In the genomic region with DNA sequence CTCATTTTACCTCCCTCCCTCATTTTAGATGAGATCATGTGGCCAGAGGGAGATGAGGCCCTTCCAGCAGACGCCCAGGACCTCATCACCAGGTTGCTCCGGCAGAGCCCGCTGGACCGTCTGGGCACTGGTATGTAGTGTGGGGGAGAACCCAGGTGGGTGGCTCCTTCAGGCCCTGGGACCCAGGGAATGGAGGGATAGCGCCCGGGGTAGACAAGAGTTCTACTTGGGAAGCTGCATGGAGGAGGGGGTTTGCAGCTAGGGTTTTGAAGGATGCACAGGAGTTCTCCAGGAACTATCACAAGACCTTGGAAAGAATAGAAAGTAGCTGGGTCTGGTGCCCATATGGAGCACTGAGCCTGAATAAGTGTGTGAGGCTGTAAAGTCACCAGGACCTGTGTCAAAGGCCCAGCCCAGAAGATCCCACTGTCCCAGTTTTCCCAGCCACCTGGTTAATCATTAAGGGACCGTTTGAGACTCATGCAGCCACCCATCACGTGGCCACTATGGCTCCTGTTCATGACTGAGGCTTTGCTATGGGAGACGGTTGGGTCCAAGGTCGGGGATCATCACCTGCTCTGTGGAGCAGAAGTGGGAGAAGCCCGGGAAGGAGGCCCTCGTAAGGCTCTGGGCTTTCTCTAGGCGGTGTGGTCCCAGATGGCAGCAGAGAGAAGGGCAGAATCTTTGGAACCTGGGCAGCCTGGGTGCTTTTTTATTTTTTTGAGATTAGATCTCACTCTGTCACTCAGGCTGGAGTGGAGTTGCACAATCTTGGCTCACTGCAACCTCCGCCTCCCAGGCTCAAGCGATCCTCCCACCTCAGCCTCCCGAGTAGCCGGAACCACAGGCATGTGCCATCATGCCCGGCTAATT, we compare ENCODE assay signal across 21 cellular contexts. TPM values are rescaled to one million over a fixed set of nuclear protein-coding genes. Genes with fewer than 3 reads are reported as not detected.
DNase-seq lines count a peak whose midpoint lies in the region; TF ChIP-seq lines count a peak whose summit lies in the region.
"Had no signal": no experiment of that assay in that cellular context is flagged by ENCODE, and none has a peak within 500 bp of the region (broad histone marks: within the 10 kb centered on the region; RNA-seq: fewer than 3 reads in every experiment).

No MANE protein-coding gene starts in this region.

- DNase-seq in Caco-2 (peak; percentile 73 to 84), HT-29 (ENCODE audit: low spot score) (peak; percentile 82), neural crest cell (ENCODE audit: low read depth, low spot score) (no peak), caudate nucleus (lab: John Stamatoyannopoulos, UW) (no peak), retina (no peak), GM13976 (ENCODE audit: low spot score) (no peak)
- DNase-seq: activated effector memory CD4-positive, alpha-beta T cell treated with Interleukin-2 at 50 U/mL for 16 hours; amniotic stem cell; effector memory CD4-positive, alpha-beta T cell; GDM1; heart left ventricle; KG1; NCI-H1417 treated with DMSO at 0.1 percent for 48 hours had no signal

- H3K4me3 ChIP-seq in Caco-2 (ENCODE audit: low read depth, low read length) (no peak overlapping the region), duodenal mucosa (ENCODE audit: low read depth in 1 of 2, low read length in 2 of 2) (no peak overlapping the region)
- H3K4me3 ChIP-seq: heart left ventricle, right atrium auricular region, SJSA1 had no signal

- H3K4me3 Mint-ChIP-seq in Caco-2 (ENCODE audit: unreplicated experiment) (no peak overlapping the region), neural crest cell (no peak overlapping the region)
- H3K4me3 Mint-ChIP-seq: B cell; central memory CD8-positive, alpha-beta T cell; mesothelial cell of epicardium had no signal

- H3K27ac ChIP-seq in duodenal mucosa (ENCODE audit: low read depth, low read length) (peak overlapping the region; percentile 20), caudate nucleus (ENCODE audit: low read depth, low read length) (no peak overlapping the region)
- H3K27ac ChIP-seq: heart left ventricle, HL-60, right atrium auricular region, SJSA1 had no signal

- no peaks in the 10 kb centered on the region; the same call in none of the 2 replicates for H3K36me3 ChIP-seq in Caco-2 (ENCODE audit: control insufficient read depth, insufficient read depth, low read length)
- peaks cover 32 to 71% of the 10 kb centered on the region in 2 donors for H3K36me3 ChIP-seq in duodenal mucosa (ENCODE audit: control insufficient read depth in 1 of 2, insufficient read depth in 2 of 2, low read length in 2 of 2)
- H3K36me3 ChIP-seq: right atrium auricular region had no signal

- H3K27me3 Mint-ChIP-seq in Caco-2 (ENCODE audit: insufficient read depth, unreplicated experiment) (no peaks in the 10 kb centered on the region), neural crest cell (ENCODE audit: low read depth) (no peaks in the 10 kb centered on the region)
- H3K27me3 Mint-ChIP-seq: B cell; central memory CD8-positive, alpha-beta T cell had no signal

- peaks cover 6% of the 10 kb centered on the region for H3K4me1 ChIP-seq in Caco-2
- H3K4me1 ChIP-seq in duodenal mucosa (ENCODE audit: control insufficient read depth in 1 of 2, insufficient read depth in 2 of 2, low read length in 2 of 2), result peaks cover 3 to 7% of the 10 kb centered on the region in 2 donors
- H3K4me1 ChIP-seq: heart left ventricle, right atrium auricular region, SJSA1 had no signal

- no peak overlapping the region for H3K9ac ChIP-seq in duodenal mucosa (ENCODE audit: low read depth in 1 of 2, low read length in 2 of 2)

- CTCF ChIA-PET in Caco-2 (lab: Charles Lee), result no interaction called here

- POLR2A ChIA-PET in Caco-2 (lab: Charles Lee), result no interaction called here

- H3K9me3 ChIP-seq in Caco-2 (no peaks in the 10 kb centered on the region), duodenal mucosa (ENCODE audit: control insufficient read depth in 1 of 2, low read length in 2 of 2) (no peaks in the 10 kb centered on the region)
- H3K9me3 ChIP-seq: heart left ventricle, neutrophil, right atrium auricular region, SJSA1 had no signal

- TF ChIP-seq CTCF in Caco-2 (IDR thresholded peaks at IDR 0.05; ENCODE audit: insufficient read depth in 1 of 2, low read depth in 1 of 2, low read length in 1 of 2, severe bottlenecking in 1 of 2, unreplicated experiment in 1 of 2) (no peak), neural crest cell (conservative IDR thresholded peaks at IDR 0.05) (no peak), GM13976 (IDR thresholded peaks at IDR 0.05; ENCODE audit: borderline replicate concordance, control extremely low read depth, extremely low read depth, insufficient read depth, missing control alignments) (no peak)

- intact Hi-C loops in Caco-2 (cut with micrococcal nuclease; ENCODE audit: unreplicated experiment), result loop anchor here (2.0 kb wide), 1 partner anchor 17 kb away; a partner anchor contains a TSS

- H3K27me3 ChIP-seq in Caco-2 (replicated peaks; ENCODE audit: control insufficient read depth, insufficient read depth, low read length), result no peaks in the 10 kb centered on the region
- H3K27me3 ChIP-seq in duodenal mucosa (ENCODE audit: control insufficient read depth in 1 of 2, insufficient read depth in 2 of 2, low read length in 2 of 2), result no peaks in the 10 kb centered on the region
- H3K27me3 ChIP-seq: heart left ventricle, neutrophil, right atrium auricular region, SJSA1 had no signal

- in situ Hi-C loops in GM13976 (cut with MboI; ENCODE audit: low sequenced_read_pairs, unreplicated experiment), result no loop called here

- BruUV-seq in Caco-2 (replicated peaks; lab: Mats Ljungman, UMichigan), result no TSS peak

- H3K4me1 Mint-ChIP-seq in Caco-2 (ENCODE audit: low read depth, unreplicated experiment) (peaks cover 13% of the 10 kb centered on the region), neural crest cell (no peaks in the 10 kb centered on the region)
- H3K4me1 Mint-ChIP-seq: B cell; central memory CD8-positive, alpha-beta T cell; mesothelial cell of epicardium had no signal

- H3K36me3 Mint-ChIP-seq in Caco-2 (ENCODE audit: insufficient read depth, unreplicated experiment), result peaks cover 16% of the 10 kb centered on the region
- H3K36me3 Mint-ChIP-seq in neural crest cell (ENCODE audit: low read depth), result peaks cover 7% of the 10 kb centered on the region

- H3K9me3 Mint-ChIP-seq in Caco-2 (ENCODE audit: unreplicated experiment) (no peaks in the 10 kb centered on the region), neural crest cell (no peaks in the 10 kb centered on the region)
- H3K9me3 Mint-ChIP-seq: central memory CD8-positive, alpha-beta T cell had no signal

- H3K27ac Mint-ChIP-seq in Caco-2 (ENCODE audit: unreplicated experiment) (peak overlapping the region; percentile 90), neural crest cell (ENCODE audit: unreplicated experiment) (peak overlapping the region; percentile 62)
- H3K27ac Mint-ChIP-seq: B cell, mesothelial cell of epicardium had no signal

RNA-seq across cellular contexts. Expression of a gene that starts 17.0 kb away (rescaled TPM):
- 34.3 and 37.8 TPM in 2 replicates for total RNA-seq in Caco-2 (2022)
- 26.4 and 37.7 TPM in 2 replicates for total RNA-seq in HT-29 (2014; rRNA removed; shearing (Covaris generic))
- 72.5 and 74.8 TPM in 2 replicates for total RNA-seq in neural crest cell

RNA-seq across cellular contexts. Expression of a gene that starts 37.7 kb away (rescaled TPM):
- 38.3 and 39.6 TPM in 2 replicates for total RNA-seq in Caco-2 (2022)
- total RNA-seq in HT-29 (2014; rRNA removed; shearing (Covaris generic)), result 58.9 and 74.6 TPM in 2 replicates
- total RNA-seq in neural crest cell, result not detected in 2 replicates

RNA-seq across cellular contexts. Expression of a gene that starts 38.4 kb away (rescaled TPM):
- 8.0 and 8.2 TPM in 2 replicates for total RNA-seq in Caco-2 (2022)
- total RNA-seq in HT-29 (2014; rRNA removed; shearing (Covaris generic)), result 8.6 and 13.8 TPM in 2 replicates
- 12.6 and 13.4 TPM in 2 replicates for total RNA-seq in neural crest cell

RNA-seq across cellular contexts. Expression of a gene that starts 49.2 kb away (rescaled TPM):
- total RNA-seq in Caco-2 (2022), result not detected in 2 replicates
- not detected in 2 replicates for total RNA-seq in HT-29 (2014; rRNA removed; shearing (Covaris generic))
- total RNA-seq in neural crest cell, result not detected in 2 replicates
- total RNA-seq: mesothelial cell of epicardium had no signal

RNA-seq across cellular contexts. Expression of a gene that starts 57.1 kb away (rescaled TPM):
- total RNA-seq in Caco-2 (2022) (14.1 and 16.6 TPM in 2 replicates), neural crest cell (16.9 and 17.2 TPM in 2 replicates)
- total RNA-seq in HT-29 (2014; rRNA removed; shearing (Covaris generic)), result 42.3 and 54.3 TPM in 2 replicates

Comparison
In these comparisons a context has a peak if more than half of its experiments do, and no peak if none do; other contexts are left out.
1. DNase-seq: peak in Caco-2 (2 of 2) and HT-29 (single experiment); none in neural crest cell (single experiment), caudate nucleus (0 of 61), retina (single experiment) and GM13976 (single experiment).
2. RNA of a gene that starts 37.7 kb away (total RNA-seq): 58.9 to 74.6 TPM in HT-29 and 38.3 to 39.6 TPM in Caco-2; not detected in neural crest cell; every median in the first group is over 10 times any median in the second.